8 cellular contexts compared by ENCODE assay signal in genomic region chr17:50094753-50095616, GRCh38. TPM values are rescaled to one million over a fixed set of nuclear protein-coding genes. Genes with fewer than 3 reads are reported as not detected.
DNase-seq lines count a peak whose midpoint lies in the region; ATAC-seq and TF ChIP-seq lines count a peak whose summit lies in the region.

TSS of gene PDK2 (plus strand) at chr17:50095351. CDS start at chr17:50095436, 85 bp downstream.

- H3K9me2 ChIP-seq in OCI-LY7 (ENCODE audit: insufficient read depth, low read length), result no peaks in the 10 kb centered on the region

- peak within 1 kb of the TSS; percentile 35 for H3K18ac ChIP-seq in IMR-90 (ENCODE audit: low read depth, low read length)

- H3K79me1 ChIP-seq in IMR-90 (ENCODE audit: low read depth in 1 of 2, low read length in 2 of 2), result peaks cover 6 to 11% of the 10 kb centered on the region in 2 experiments; a peak in 3 of 4 replicates

- H2BK20ac ChIP-seq in IMR-90 (ENCODE audit: low read depth, low read length), result peak within 1 kb of the TSS; percentile 12; the same call in 1 of the 2 replicates

- H2AFZ ChIP-seq in IMR-90 (replicated peaks; ENCODE audit: low read length, poor library complexity) (peak within 1 kb of the TSS; percentile 95), OCI-LY7 (ENCODE audit: low read length) (peak within 1 kb of the TSS; percentile 98)

- H3K27me3 ChIP-seq in IMR-90 (ENCODE audit: control insufficient read depth, insufficient read depth, low read length) (no peaks in the 10 kb centered on the region), mononuclear cell (ENCODE audit: insufficient read depth, low read length) (no peaks in the 10 kb centered on the region)

- H3K14ac ChIP-seq in IMR-90 (replicated peaks; ENCODE audit: low read depth, low read length), result peak within 1 kb of the TSS; percentile 86

- peak within 1 kb of the TSS; percentile 82 for H3K9ac ChIP-seq in IMR-90 (ENCODE audit: low read depth, low read length)

- DNase-seq in DMS 273 treated with DMSO at 0.1 percent for 48 hours (lab: John Stamatoyannopoulos, UW) (peak; percentile 87), IMR-90 (peak; percentile 92), OCI-LY7 (ENCODE audit: low spot score) (peak; percentile 97), activated T-cell treated with anti-CD3 and anti-CD28 coated beads for 4 hours (peak; percentile 94), epidermal melanocyte (ENCODE audit: insufficient read length, low spot score) (peak; percentile 98)
- DNase-seq in stimulated activated CD8-positive, alpha-beta memory T cell treated with anti-CD3 and anti-CD28 coated beads, Interleukin-2, amount 100 ng/mL, for 48 hours (ENCODE audit: low read depth in 2 of 2), result peak; percentile 90 to 92

- peak within 1 kb of the TSS; percentile 50 for H2BK120ac ChIP-seq in IMR-90 (ENCODE audit: low read depth, low read length)

- H3K4me1 ChIP-seq in IMR-90 (ENCODE audit: control insufficient read depth, insufficient read depth, low read length) (peaks cover 5% of the 10 kb centered on the region; the same call in 1 of the 2 replicates), OCI-LY7 (ENCODE audit: insufficient read depth, low read length, poor library complexity, severe bottlenecking) (peaks cover 20% of the 10 kb centered on the region), mononuclear cell (ENCODE audit: insufficient read depth, low read length) (peaks cover 19% of the 10 kb centered on the region)

- CTCF ChIA-PET in IMR-90 (lab: Yijun Ruan, JAX), result interaction anchor here (0.8 to 2.5 kb wide), 15 partner anchors 13 to 238 kb away, joined by 3 to 15 read pairs (median 5); partner anchors contain the start of gene ITGA3
- CTCF ChIA-PET in OCI-LY7 (lab: Charles Lee; ENCODE audit: unreplicated experiment), result interaction anchor here (0.6 to 1.8 kb wide), 4 partner anchors 22 to 57 kb away, joined by 3 to 8 read pairs (median 6); partner anchors contain the start of gene ITGA3

- no peaks in the 10 kb centered on the region for H3K79me2 ChIP-seq in OCI-LY7 (ENCODE audit: insufficient read depth, low read depth, low read length)

- in situ Hi-C loops in IMR-90 (cut with MboI; ENCODE audit: low sequenced_read_pairs), result loop anchor here (5.0 kb wide), 1 partner anchor 202 kb away; no protein-coding TSS in a partner anchor

- dilution Hi-C loops in IMR-90 (cut with HindIII; ENCODE audit: low sequenced_read_pairs, unreplicated experiment), result no loop called here

- no peak for TF ChIP-seq RAD21 in IMR-90 (IDR thresholded peaks at IDR 0.05; ENCODE audit: low read length)

- peak within 1 kb of the TSS; percentile 40; the same call in 2 of the 3 replicates for H2BK15ac ChIP-seq in IMR-90 (ENCODE audit: low read depth, low read length)

- POLR2A ChIA-PET in IMR-90 (lab: Charles Lee; ENCODE audit: unreplicated experiment) (interaction anchor here (1.6 kb wide), 1 partner anchor 68 kb away, joined by 4 read pairs; no protein-coding TSS in a partner anchor), OCI-LY7 (lab: Charles Lee) (interaction anchor here (0.6 to 1.4 kb wide), 3 partner anchors 67 to 248 kb away, joined by 3 to 4 read pairs (median 3); no protein-coding TSS in a partner anchor)

- peak within 1 kb of the TSS; percentile 60 for H3K27ac ChIP-seq in IMR-90 (ENCODE audit: insufficient read depth, low read length)
- peak within 1 kb of the TSS; percentile 57 for H3K27ac ChIP-seq in OCI-LY7 (ENCODE audit: low read depth, low read length, poor library complexity, severe bottlenecking)

- peak within 1 kb of the TSS; percentile 66 for H3K4ac ChIP-seq in IMR-90 (ENCODE audit: low read depth, low read length)

- ATAC-seq in GM21529 (IDR thresholded peaks at IDR 0.05; ENCODE audit: unreplicated experiment) (peak; percentile 88), IMR-90 (ENCODE audit: low read depth) (peak; percentile 94)

- peak within 1 kb of the TSS; percentile 63 for H2AK5ac ChIP-seq in IMR-90 (ENCODE audit: low read depth, low read length)

- BruUV-seq in IMR-90 (replicated peaks; lab: Mats Ljungman, UMichigan) (no TSS peak), OCI-LY7 (replicated peaks; lab: Mats Ljungman, UMichigan) (no TSS peak)

- peak within 1 kb of the TSS; percentile 68 to 89 for H4K8ac ChIP-seq in IMR-90 (ENCODE audit: low read depth in 2 of 2, low read length in 2 of 2)

- peak within 1 kb of the TSS; percentile 92 for H3K4me2 ChIP-seq in IMR-90 (ENCODE audit: low read depth, low read length)
- peak within 1 kb of the TSS; percentile 97 for H3K4me2 ChIP-seq in OCI-LY7 (ENCODE audit: low read length)

- H3K56ac ChIP-seq in IMR-90 (ENCODE audit: extremely low read depth, insufficient read depth, low read length), result peak within 1 kb of the TSS; percentile 46

- H3K9me3 ChIP-seq in IMR-90 (ENCODE audit: control insufficient read depth, insufficient read depth, low read length), result no peaks in the 10 kb centered on the region
- H3K9me3 ChIP-seq in OCI-LY7 (ENCODE audit: low read length), result no peaks in the 10 kb centered on the region
- no peaks in the 10 kb centered on the region for H3K9me3 ChIP-seq in mononuclear cell (ENCODE audit: low read depth, low read length)

- no peaks in the 10 kb centered on the region for H3K9me1 ChIP-seq in IMR-90 (ENCODE audit: insufficient read depth, low read length)

- peaks cover 15% of the 10 kb centered on the region for H3K36me3 ChIP-seq in IMR-90 (ENCODE audit: control insufficient read depth, insufficient read depth, low read length)
- no peaks in the 10 kb centered on the region for H3K36me3 ChIP-seq in OCI-LY7 (ENCODE audit: insufficient read depth, low read length)

- 2% methylated on average over 31 of the region's 68 CpGs; no CpG with 5 or more reads in 1 of the 2 experiments for WGBS in IMR-90 (ENCODE audit: extremely low coverage in 2 of 2, insufficient read length in 1 of 2), 2 experiments

- TF ChIP-seq CTCF in IMR-90 (conservative IDR thresholded peaks at IDR 0.05; ENCODE audit: low read depth, low read length) (no peak), OCI-LY7 (conservative IDR thresholded peaks at IDR 0.05; ENCODE audit: low read length) (no peak)

- no peak for TF ChIP-seq POLR2A in IMR-90 (IDR thresholded peaks at IDR 0.05; ENCODE audit: low read depth, low read length)

- H2BK5ac ChIP-seq in IMR-90 (ENCODE audit: low read depth, low read length, poor library complexity, severe bottlenecking), result peak within 1 kb of the TSS; percentile 53

- peak within 1 kb of the TSS; percentile 56 for H4K5ac ChIP-seq in IMR-90 (ENCODE audit: low read depth, low read length)

- H4K20me1 ChIP-seq in IMR-90 (ENCODE audit: insufficient read depth, low read length) (peaks cover 3% of the 10 kb centered on the region; the same call in 1 of the 2 replicates), OCI-LY7 (ENCODE audit: insufficient read depth, low read length) (no peaks in the 10 kb centered on the region)

- peak within 1 kb of the TSS; percentile 44 for H4K91ac ChIP-seq in IMR-90 (ENCODE audit: insufficient read depth, low read depth, low read length)

- H2AK9ac ChIP-seq in IMR-90 (replicated peaks; ENCODE audit: low read depth, low read length, poor library complexity), result peak within 1 kb of the TSS; percentile 97

- intact Hi-C loops in IMR-90 (cut with micrococcal nuclease), result loop anchor here (1.0 to 2.0 kb wide), 4 partner anchors 54 to 202 kb away; no protein-coding TSS in a partner anchor
- intact Hi-C loops in OCI-LY7 (cut with micrococcal nuclease; ENCODE audit: unreplicated experiment), result loop anchor here (1.0 to 2.0 kb wide), 5 partner anchors 39 to 202 kb away; partner anchors contain the start of genes ITGA3 and PPP1R9B

- peak within 1 kb of the TSS; percentile 66; the same call in 1 of the 2 replicates for H3K23ac ChIP-seq in IMR-90 (ENCODE audit: low read depth, low read length)

- H3K4me3 ChIP-seq in IMR-90 (ENCODE audit: insufficient read depth, low read depth, low read length), result peak within 1 kb of the TSS; percentile 91
- peak within 1 kb of the TSS; percentile 94 for H3K4me3 ChIP-seq in OCI-LY7 (ENCODE audit: low read depth, low read length, poor library complexity, severe bottlenecking)
- peak within 1 kb of the TSS; percentile 90 for H3K4me3 ChIP-seq in mononuclear cell (ENCODE audit: low read length)

TF ChIP-seq in IMR-90, 13 proteins besides CTCF, POLR2A, EP300 and RAD21 (continues in another document):
- TF ChIP-seq RFX5 (IDR thresholded peaks at IDR 0.05; ENCODE audit: low read depth, low read length) (no peak), BHLHE40 (IDR thresholded peaks at IDR 0.05; ENCODE audit: low read depth, low read length) (peak; percentile 76; the same call in 1 of the 2 replicates), MAZ (IDR thresholded peaks at IDR 0.05; ENCODE audit: borderline replicate concordance, low read depth, low read length) (peak; percentile 96), USF2 (IDR thresholded peaks at IDR 0.05; ENCODE audit: low read depth, low read length) (peak; percentile 98), ELK1 (IDR thresholded peaks at IDR 0.05; ENCODE audit: borderline replicate concordance, low read depth, low read length) (no peak), MAFK (IDR thresholded peaks at IDR 0.05; ENCODE audit: low read depth, low read length) (no peak), CHD1 (IDR thresholded peaks at IDR 0.05; ENCODE audit: low read depth, low read length) (no peak), FOS (IDR thresholded peaks at IDR 0.05; ENCODE audit: low read depth, low read length) (peak; percentile 69; the same call in 1 of the 2 replicates), MXI1 (IDR thresholded peaks at IDR 0.05; ENCODE audit: borderline replicate concordance, low read depth, low read length) (peak; percentile 32; the same call in 1 of the 2 replicates)

RNA-seq across cellular contexts. Expression of gene PDK2, which starts in this region (rescaled TPM):
- total RNA-seq in IMR-90 (2012; rRNA removed) (26.7 and 38.0 TPM in 2 replicates), OCI-LY7 (2022) (27.7 and 30.1 TPM in 2 replicates), mononuclear cell (10.1 TPM)
- 104 and 113 TPM in 2 replicates for polyA plus RNA-seq in IMR-90 (2012; rRNA removed)
- 45.0 and 131 TPM in 2 replicates for polyA plus RNA-seq in IMR-90 (2012; cell fraction: cytosol; rRNA removed)
- 71.2 and 130 TPM in 2 replicates for polyA plus RNA-seq in IMR-90 (2012; cell fraction: nucleus; rRNA removed; ENCODE audit: low replicate concordance)
- 10.4 and 21.8 TPM in 2 replicates for total RNA-seq in OCI-LY7 (2014; rRNA removed; shearing (Covaris generic))

Comparison
In these comparisons a context has a peak if more than half of its experiments do, and no peak if none do; other contexts are left out.
1. Peak in every context shown above with its lines: DNase-seq, ATAC-seq, H3K4me3 ChIP-seq and H3K27ac ChIP-seq.